ENCODE assay signal across 17 cellular contexts in the genomic region with DNA sequence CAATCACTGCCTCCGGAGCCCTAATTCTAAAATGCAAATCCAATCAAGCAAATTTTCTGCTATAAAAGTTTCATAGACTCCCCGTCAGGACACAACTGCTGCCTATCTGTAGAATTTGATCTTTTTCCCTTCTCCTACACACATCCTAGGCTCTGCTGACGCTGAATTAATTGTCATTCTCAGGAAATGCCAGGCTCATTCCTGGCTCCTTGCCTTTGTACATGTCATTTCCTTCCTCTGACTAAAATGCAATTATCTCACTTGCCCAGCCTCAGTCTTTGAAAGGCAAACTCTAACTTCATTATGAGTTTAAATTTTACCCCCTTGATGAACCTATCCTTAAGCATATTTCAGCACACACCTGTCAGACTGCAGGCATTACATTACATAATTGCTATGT.
DNase-seq lines count a peak whose midpoint lies in the region; ATAC-seq and TF ChIP-seq lines count a peak whose summit lies in the region.
"Had no signal": no experiment of that assay in that cellular context is flagged by ENCODE, and none has a peak within 500 bp of the region (broad histone marks: within the 10 kb centered on the region; RNA-seq: fewer than 3 reads in every experiment).

No MANE protein-coding gene starts in this region.

- H4K8ac ChIP-seq in trophoblast cell (ENCODE audit: low read depth, low read length): no peak overlapping the region

- no peaks in the 10 kb centered on the region for H3K9me3 ChIP-seq in trophoblast cell (ENCODE audit: insufficient read depth, low read depth, low read length)
- H3K9me3 ChIP-seq: HAP-1 had no signal

- no peak overlapping the region for H3K27ac ChIP-seq in GM23338 (ENCODE audit: low read depth)
- H3K27ac ChIP-seq in trophoblast cell (ENCODE audit: low read depth, low read length): no peak overlapping the region

- no peak overlapping the region for H3K27ac Mint-ChIP-seq in GM23338

- no peak overlapping the region for H3K4me3 ChIP-seq in GM23338
- no peak overlapping the region for H3K4me3 ChIP-seq in choroid plexus epithelial cell (ENCODE audit: low read depth, low read length)
- no peak overlapping the region for H3K4me3 ChIP-seq in trophoblast cell (ENCODE audit: low read depth, low read length)
- H3K4me3 ChIP-seq: HAP-1, K562 had no signal

- no peak overlapping the region for H3K18ac ChIP-seq in trophoblast cell (ENCODE audit: low read length)

- H3K4ac ChIP-seq in trophoblast cell (ENCODE audit: low read depth, low read length): no peak overlapping the region

- H3K9me2 ChIP-seq in GM23338 (ENCODE audit: insufficient read depth): peaks cover 7% of the 10 kb centered on the region; the same call in 1 of the 2 replicates

- no peak overlapping the region for H3K4me2 ChIP-seq in GM23338
- no peak overlapping the region for H3K4me2 ChIP-seq in trophoblast cell (ENCODE audit: low read length)

- H3K36me3 ChIP-seq in GM23338 (ENCODE audit: insufficient read depth) (no peaks in the 10 kb centered on the region), trophoblast cell (ENCODE audit: control insufficient read depth in 1 of 2, insufficient read depth in 2 of 2, low read length in 2 of 2) (no peaks in the 10 kb centered on the region)
- H3K36me3 ChIP-seq: HAP-1 had no signal

- H2AK5ac ChIP-seq in trophoblast cell (ENCODE audit: low read length): no peak overlapping the region

- ATAC-seq in GM23338 (no peak), GM21515 (IDR thresholded peaks at IDR 0.05; ENCODE audit: unreplicated experiment) (no peak)
- ATAC-seq: K562 had no signal

- H3F3A ChIP-seq in GM23338 (replicated peaks; ENCODE audit: low read depth): no peaks in the 10 kb centered on the region

- peaks cover 6% of the 10 kb centered on the region; the same call in 2 of the 3 replicates for H3K36me3 Mint-ChIP-seq in GM23338 (ENCODE audit: low read depth)

- no peak overlapping the region for H3K4me3 Mint-ChIP-seq in GM23338

- no peak overlapping the region for H2BK5ac ChIP-seq in trophoblast cell (ENCODE audit: low read depth, low read length, poor library complexity)

- no peak overlapping the region for H2BK12ac ChIP-seq in trophoblast cell (ENCODE audit: low read length)

- H3K4me1 Mint-ChIP-seq in GM23338: no peaks in the 10 kb centered on the region

- H2BK120ac ChIP-seq in trophoblast cell (ENCODE audit: insufficient read depth, low read length, poor library complexity): no peak overlapping the region

- H3K14ac ChIP-seq in trophoblast cell (ENCODE audit: low read length): no peak overlapping the region

- H3K9ac ChIP-seq in trophoblast cell (ENCODE audit: low read length): no peak overlapping the region

- H3K4me1 ChIP-seq in GM23338 (ENCODE audit: insufficient read depth): no peaks in the 10 kb centered on the region
- no peaks in the 10 kb centered on the region for H3K4me1 ChIP-seq in trophoblast cell (ENCODE audit: control insufficient read depth in 1 of 2, insufficient read depth in 2 of 2, low read length in 2 of 2)
- H3K4me1 ChIP-seq: HAP-1 had no signal

- peaks cover 22% of the 10 kb centered on the region for H3K9me3 Mint-ChIP-seq in GM23338

- peaks cover 1% of the 10 kb centered on the region for H3K27me3 Mint-ChIP-seq in GM23338 (ENCODE audit: insufficient read depth, low read depth, poor library complexity)

- no peak overlapping the region for H4K12ac ChIP-seq in trophoblast cell (ENCODE audit: low read depth, low read length)

- WGBS in trophoblast cell (ENCODE audit: extremely low coverage, insufficient coverage, insufficient read length): no CpG with 5 or more reads among the region's 3 CpGs

- TF ChIP-seq CTCF in GM23338 (conservative IDR thresholded peaks at IDR 0.05; ENCODE audit: low read depth in 2 of 2): no peak
- TF ChIP-seq CTCF in choroid plexus epithelial cell (conservative IDR thresholded peaks at IDR 0.05; ENCODE audit: low read depth, low read length): no peak

- H3K23ac ChIP-seq in trophoblast cell (ENCODE audit: low read length): no peak overlapping the region

- H3K27me3 ChIP-seq in GM23338 (ENCODE audit: insufficient read depth): no peaks in the 10 kb centered on the region
- no peaks in the 10 kb centered on the region for H3K27me3 ChIP-seq in trophoblast cell (ENCODE audit: insufficient read depth, low read length)

- H3K79me1 ChIP-seq in trophoblast cell (ENCODE audit: low read length): no peaks in the 10 kb centered on the region

- H4K91ac ChIP-seq in trophoblast cell (ENCODE audit: low read depth, low read length): no peak overlapping the region

- H3K79me2 ChIP-seq in GM23338 (replicated peaks; ENCODE audit: insufficient read depth): no peaks in the 10 kb centered on the region
- H3K79me2 ChIP-seq in trophoblast cell (ENCODE audit: control insufficient read depth, insufficient read depth, low read length, poor library complexity): no peaks in the 10 kb centered on the region

- no peaks in the 10 kb centered on the region for H4K20me1 ChIP-seq in GM23338 (replicated peaks; ENCODE audit: insufficient read depth)

- DNase-seq in GM23338 (ENCODE audit: low spot score) (no peak), NCI-H226 (peak; percentile 38), choroid plexus epithelial cell (ENCODE audit: low read depth) (peak; percentile 2), lung microvascular endothelial cell (ENCODE audit: low read depth in 2 of 2) (peak; percentile 84 to 95), NCI-H446 treated with DMSO at 0.1 percent for 48 hours (lab: John Stamatoyannopoulos, UW) (no peak), trophoblast cell (no peak)
- DNase-seq: DMS79 treated with DMSO at 0.1 percent for 48 hours, GDM1, NCI-H1105 treated with DMSO at 0.1 percent for 48 hours, NCI-H1694, NCI-H2081 treated with DMSO at 0.1 percent for 48 hours, NCI-H510A, NCI-H774, OCI-M1 had no signal

- H2AFZ ChIP-seq in GM23338 (peak overlapping the region; percentile 4; the same call in 1 of the 2 replicates), trophoblast cell (ENCODE audit: insufficient read depth, low read length, poor library complexity) (no peak overlapping the region)

TF ChIP-seq in GM23338, 12 proteins besides CTCF, POLR2A, EP300 and RAD21 (continues in another document):
- TF ChIP-seq, protein P1, sequence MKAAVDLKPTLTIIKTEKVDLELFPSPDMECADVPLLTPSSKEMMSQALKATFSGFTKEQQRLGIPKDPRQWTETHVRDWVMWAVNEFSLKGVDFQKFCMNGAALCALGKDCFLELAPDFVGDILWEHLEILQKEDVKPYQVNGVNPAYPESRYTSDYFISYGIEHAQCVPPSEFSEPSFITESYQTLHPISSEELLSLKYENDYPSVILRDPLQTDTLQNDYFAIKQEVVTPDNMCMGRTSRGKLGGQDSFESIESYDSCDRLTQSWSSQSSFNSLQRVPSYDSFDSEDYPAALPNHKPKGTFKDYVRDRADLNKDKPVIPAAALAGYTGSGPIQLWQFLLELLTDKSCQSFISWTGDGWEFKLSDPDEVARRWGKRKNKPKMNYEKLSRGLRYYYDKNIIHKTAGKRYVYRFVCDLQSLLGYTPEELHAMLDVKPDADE (IDR thresholded peaks at IDR 0.05): no peak
- TF ChIP-seq STAT1 (IDR thresholded peaks at IDR 0.05; ENCODE audit: unreplicated experiment) (no peak), JUNB (IDR thresholded peaks at IDR 0.05; ENCODE audit: unreplicated experiment) (no peak), ZNF331 (CRISPR knock-in tag; IDR thresholded peaks at IDR 0.05; ENCODE audit: low read depth) (no peak), NANOG (IDR thresholded peaks at IDR 0.05; ENCODE audit: borderline replicate concordance) (no peak)
- TF ChIP-seq, protein P2, sequence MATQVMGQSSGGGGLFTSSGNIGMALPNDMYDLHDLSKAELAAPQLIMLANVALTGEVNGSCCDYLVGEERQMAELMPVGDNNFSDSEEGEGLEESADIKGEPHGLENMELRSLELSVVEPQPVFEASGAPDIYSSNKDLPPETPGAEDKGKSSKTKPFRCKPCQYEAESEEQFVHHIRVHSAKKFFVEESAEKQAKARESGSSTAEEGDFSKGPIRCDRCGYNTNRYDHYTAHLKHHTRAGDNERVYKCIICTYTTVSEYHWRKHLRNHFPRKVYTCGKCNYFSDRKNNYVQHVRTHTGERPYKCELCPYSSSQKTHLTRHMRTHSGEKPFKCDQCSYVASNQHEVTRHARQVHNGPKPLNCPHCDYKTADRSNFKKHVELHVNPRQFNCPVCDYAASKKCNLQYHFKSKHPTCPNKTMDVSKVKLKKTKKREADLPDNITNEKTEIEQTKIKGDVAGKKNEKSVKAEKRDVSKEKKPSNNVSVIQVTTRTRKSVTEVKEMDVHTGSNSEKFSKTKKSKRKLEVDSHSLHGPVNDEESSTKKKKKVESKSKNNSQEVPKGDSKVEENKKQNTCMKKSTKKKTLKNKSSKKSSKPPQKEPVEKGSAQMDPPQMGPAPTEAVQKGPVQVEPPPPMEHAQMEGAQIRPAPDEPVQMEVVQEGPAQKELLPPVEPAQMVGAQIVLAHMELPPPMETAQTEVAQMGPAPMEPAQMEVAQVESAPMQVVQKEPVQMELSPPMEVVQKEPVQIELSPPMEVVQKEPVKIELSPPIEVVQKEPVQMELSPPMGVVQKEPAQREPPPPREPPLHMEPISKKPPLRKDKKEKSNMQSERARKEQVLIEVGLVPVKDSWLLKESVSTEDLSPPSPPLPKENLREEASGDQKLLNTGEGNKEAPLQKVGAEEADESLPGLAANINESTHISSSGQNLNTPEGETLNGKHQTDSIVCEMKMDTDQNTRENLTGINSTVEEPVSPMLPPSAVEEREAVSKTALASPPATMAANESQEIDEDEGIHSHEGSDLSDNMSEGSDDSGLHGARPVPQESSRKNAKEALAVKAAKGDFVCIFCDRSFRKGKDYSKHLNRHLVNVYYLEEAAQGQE (IDR thresholded peaks at IDR 0.05; ENCODE audit: unreplicated experiment): no peak

Comparison
In these comparisons a context has a peak if more than half of its experiments do, and no peak if none do; other contexts are left out.
1. DNase-seq: peak in NCI-H226 (single experiment), choroid plexus epithelial cell (single experiment) and lung microvascular endothelial cell (2 of 2); none in GM23338 (single experiment), NCI-H446 treated with DMSO at 0.1 percent for 48 hours (single experiment) and trophoblast cell (0 of 2).